27 cellular contexts compared by ENCODE assay signal in genomic region chr12:67750528-67751183, GRCh38.
"Had no signal": no experiment of that assay in that cellular context is flagged by ENCODE, and none has a peak within 500 bp of the region (broad histone marks: within the 10 kb centered on the region; RNA-seq: fewer than 3 reads in every experiment).

No MANE protein-coding gene starts in this region.

- H3K9me3 ChIP-seq: adrenal gland, ascending aorta, lower lobe of right lung, mucosa of descending colon, sigmoid colon, thoracic aorta, upper lobe of right lung had no signal

- DNase-seq: activated CD4-positive, alpha-beta T cell treated with anti-CD3 and anti-CD28 coated beads for 1 hour; activated CD8-positive, alpha-beta memory T cell treated with anti-CD3 and anti-CD28 coated beads, Interleukin-2, amount 50 U/mL, for 4 hours; activated naive CD4-positive, alpha-beta T cell; activated T-cell treated with anti-CD3 and anti-CD28 coated beads, Interleukin-2, amount 50 U/mL, for 24 hours; adrenal gland; brain microvascular endothelial cell; caudate nucleus; dermis blood vessel endothelial cell; effector CD8-positive, alpha-beta T cell; erythroblast; foreskin keratinocyte; immature natural killer cell; lower lobe of right lung; mesendoderm; mucosa of descending colon; naive B cell; occipital lobe; retina; sigmoid colon; stimulated activated CD4-positive, alpha-beta T cell treated with anti-CD3 and anti-CD28 coated beads, Interleukin-4, amount 100 ng/mL, for 24 hours; stimulated activated naive CD4-positive, alpha-beta T cell treated with Interleukin-2 at 50 U/mL for 16 hours; T-helper 17 cell; upper lobe of right lung had no signal

- H3K36me3 ChIP-seq: adrenal gland, ascending aorta, brain microvascular endothelial cell, lower lobe of right lung, sigmoid colon, thoracic aorta, upper lobe of right lung had no signal

- H3K4me3 ChIP-seq: adrenal gland, ascending aorta, hepatocyte, lower lobe of right lung, mucosa of descending colon, sigmoid colon, thoracic aorta, upper lobe of right lung had no signal

- H3K27ac ChIP-seq: adrenal gland, ascending aorta, brain microvascular endothelial cell, foreskin keratinocyte, lower lobe of right lung, thoracic aorta, upper lobe of right lung had no signal

- ATAC-seq: foreskin keratinocyte, left lobe of liver, lower lobe of right lung, mucosa of descending colon, T-helper 17 cell, upper lobe of right lung had no signal

- H3K27me3 ChIP-seq: adrenal gland, ascending aorta, brain microvascular endothelial cell, foreskin keratinocyte, hepatocyte, sigmoid colon, upper lobe of right lung had no signal

- H3K4me1 ChIP-seq: adrenal gland, ascending aorta, lower lobe of right lung, upper lobe of right lung had no signal
